Comparison of ENCODE assay signal across 1 cellular context in the genomic region with DNA sequence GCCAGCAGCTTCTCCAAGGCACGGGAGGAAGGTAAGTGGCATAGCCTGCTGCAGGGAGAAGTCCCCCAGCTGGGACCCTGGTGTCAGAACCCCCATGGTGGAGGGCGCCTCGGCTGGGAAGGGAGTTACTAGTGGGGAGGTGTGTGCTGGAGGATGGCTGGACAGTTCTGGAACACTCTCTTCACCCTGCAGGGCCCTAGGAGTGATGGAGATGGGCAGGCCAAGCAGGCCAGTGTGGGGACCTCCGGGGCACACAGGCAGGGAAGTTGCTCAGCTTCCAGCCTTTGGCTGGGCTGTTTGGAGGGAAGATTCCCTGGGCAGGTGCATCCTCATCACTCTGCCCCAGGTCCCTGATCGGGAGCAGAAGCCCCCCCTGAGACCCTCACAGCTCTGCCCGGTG.
TF ChIP-seq lines count a peak whose summit lies in the region.

No MANE protein-coding gene starts in this region.

TF ChIP-seq in K562, 482 proteins besides CTCF, POLR2A, EP300 and RAD21:
- no peak for TF ChIP-seq MECOM (CRISPR knock-in tag; IDR thresholded peaks at IDR 0.05)
- TF ChIP-seq, protein P1, sequence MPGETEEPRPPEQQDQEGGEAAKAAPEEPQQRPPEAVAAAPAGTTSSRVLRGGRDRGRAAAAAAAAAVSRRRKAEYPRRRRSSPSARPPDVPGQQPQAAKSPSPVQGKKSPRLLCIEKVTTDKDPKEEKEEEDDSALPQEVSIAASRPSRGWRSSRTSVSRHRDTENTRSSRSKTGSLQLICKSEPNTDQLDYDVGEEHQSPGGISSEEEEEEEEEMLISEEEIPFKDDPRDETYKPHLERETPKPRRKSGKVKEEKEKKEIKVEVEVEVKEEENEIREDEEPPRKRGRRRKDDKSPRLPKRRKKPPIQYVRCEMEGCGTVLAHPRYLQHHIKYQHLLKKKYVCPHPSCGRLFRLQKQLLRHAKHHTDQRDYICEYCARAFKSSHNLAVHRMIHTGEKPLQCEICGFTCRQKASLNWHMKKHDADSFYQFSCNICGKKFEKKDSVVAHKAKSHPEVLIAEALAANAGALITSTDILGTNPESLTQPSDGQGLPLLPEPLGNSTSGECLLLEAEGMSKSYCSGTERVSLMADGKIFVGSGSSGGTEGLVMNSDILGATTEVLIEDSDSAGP (CRISPR knock-in tag; IDR thresholded peaks at IDR 0.05) = no peak
- TF ChIP-seq FOXP1 (CRISPR knock-in tag; IDR thresholded peaks at IDR 0.05) = 0 out of 2 replicates have a peak, but pooled peaks have one; percentile 0
- no peak for TF ChIP-seq NEUROD1 (IDR thresholded peaks at IDR 0.05; ENCODE audit: borderline replicate concordance, low read depth, low read length, partially characterized antibody)
- TF ChIP-seq, protein P2, sequence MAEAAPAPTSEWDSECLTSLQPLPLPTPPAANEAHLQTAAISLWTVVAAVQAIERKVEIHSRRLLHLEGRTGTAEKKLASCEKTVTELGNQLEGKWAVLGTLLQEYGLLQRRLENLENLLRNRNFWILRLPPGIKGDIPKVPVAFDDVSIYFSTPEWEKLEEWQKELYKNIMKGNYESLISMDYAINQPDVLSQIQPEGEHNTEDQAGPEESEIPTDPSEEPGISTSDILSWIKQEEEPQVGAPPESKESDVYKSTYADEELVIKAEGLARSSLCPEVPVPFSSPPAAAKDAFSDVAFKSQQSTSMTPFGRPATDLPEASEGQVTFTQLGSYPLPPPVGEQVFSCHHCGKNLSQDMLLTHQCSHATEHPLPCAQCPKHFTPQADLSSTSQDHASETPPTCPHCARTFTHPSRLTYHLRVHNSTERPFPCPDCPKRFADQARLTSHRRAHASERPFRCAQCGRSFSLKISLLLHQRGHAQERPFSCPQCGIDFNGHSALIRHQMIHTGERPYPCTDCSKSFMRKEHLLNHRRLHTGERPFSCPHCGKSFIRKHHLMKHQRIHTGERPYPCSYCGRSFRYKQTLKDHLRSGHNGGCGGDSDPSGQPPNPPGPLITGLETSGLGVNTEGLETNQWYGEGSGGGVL (CRISPR knock-in tag; IDR thresholded peaks at IDR 0.05) = no peak
- TF ChIP-seq, protein P3, sequence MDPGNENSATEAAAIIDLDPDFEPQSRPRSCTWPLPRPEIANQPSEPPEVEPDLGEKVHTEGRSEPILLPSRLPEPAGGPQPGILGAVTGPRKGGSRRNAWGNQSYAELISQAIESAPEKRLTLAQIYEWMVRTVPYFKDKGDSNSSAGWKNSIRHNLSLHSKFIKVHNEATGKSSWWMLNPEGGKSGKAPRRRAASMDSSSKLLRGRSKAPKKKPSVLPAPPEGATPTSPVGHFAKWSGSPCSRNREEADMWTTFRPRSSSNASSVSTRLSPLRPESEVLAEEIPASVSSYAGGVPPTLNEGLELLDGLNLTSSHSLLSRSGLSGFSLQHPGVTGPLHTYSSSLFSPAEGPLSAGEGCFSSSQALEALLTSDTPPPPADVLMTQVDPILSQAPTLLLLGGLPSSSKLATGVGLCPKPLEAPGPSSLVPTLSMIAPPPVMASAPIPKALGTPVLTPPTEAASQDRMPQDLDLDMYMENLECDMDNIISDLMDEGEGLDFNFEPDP (CRISPR knock-in tag; IDR thresholded peaks at IDR 0.05) = no peak
- TF ChIP-seq ZKSCAN3 (CRISPR knock-in tag; IDR thresholded peaks at IDR 0.05) = no peak
- no peak for TF ChIP-seq RBM25 (IDR thresholded peaks at IDR 0.05; ENCODE audit: low read depth, low read length, severe bottlenecking)
- TF ChIP-seq SETDB1 (IDR thresholded peaks at IDR 0.05; ENCODE audit: low read length) = no peak
- TF ChIP-seq MAFF (IDR thresholded peaks at IDR 0.05; ENCODE audit: low read length) = no peak
- TF ChIP-seq BMI1 (IDR thresholded peaks at IDR 0.05; ENCODE audit: low read length) = no peak
- TF ChIP-seq CBX3 (IDR thresholded peaks at IDR 0.05; ENCODE audit: borderline replicate concordance in 1 of 2, low read length in 2 of 2) = no peak
- TF ChIP-seq OTX1 (CRISPR knock-in tag; IDR thresholded peaks at IDR 0.05) = no peak
- TF ChIP-seq, protein P4, sequence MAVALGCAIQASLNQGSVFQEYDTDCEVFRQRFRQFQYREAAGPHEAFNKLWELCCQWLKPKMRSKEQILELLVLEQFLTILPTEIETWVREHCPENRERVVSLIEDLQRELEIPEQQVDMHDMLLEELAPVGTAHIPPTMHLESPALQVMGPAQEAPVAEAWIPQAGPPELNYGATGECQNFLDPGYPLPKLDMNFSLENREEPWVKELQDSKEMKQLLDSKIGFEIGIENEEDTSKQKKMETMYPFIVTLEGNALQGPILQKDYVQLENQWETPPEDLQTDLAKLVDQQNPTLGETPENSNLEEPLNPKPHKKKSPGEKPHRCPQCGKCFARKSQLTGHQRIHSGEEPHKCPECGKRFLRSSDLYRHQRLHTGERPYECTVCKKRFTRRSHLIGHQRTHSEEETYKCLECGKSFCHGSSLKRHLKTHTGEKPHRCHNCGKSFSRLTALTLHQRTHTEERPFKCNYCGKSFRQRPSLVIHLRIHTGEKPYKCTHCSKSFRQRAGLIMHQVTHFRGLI (CRISPR knock-in tag; IDR thresholded peaks at IDR 0.05) = no peak
- TF ChIP-seq, protein P5, sequence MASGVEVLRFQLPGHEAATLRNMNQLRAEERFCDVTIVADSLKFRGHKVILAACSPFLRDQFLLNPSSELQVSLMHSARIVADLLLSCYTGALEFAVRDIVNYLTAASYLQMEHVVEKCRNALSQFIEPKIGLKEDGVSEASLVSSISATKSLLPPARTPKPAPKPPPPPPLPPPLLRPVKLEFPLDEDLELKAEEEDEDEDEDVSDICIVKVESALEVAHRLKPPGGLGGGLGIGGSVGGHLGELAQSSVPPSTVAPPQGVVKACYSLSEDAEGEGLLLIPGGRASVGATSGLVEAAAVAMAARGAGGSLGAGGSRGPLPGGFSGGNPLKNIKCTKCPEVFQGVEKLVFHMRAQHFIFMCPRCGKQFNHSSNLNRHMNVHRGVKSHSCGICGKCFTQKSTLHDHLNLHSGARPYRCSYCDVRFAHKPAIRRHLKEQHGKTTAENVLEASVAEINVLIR (CRISPR knock-in tag; IDR thresholded peaks at IDR 0.05) = no peak
- TF ChIP-seq POLR2AphosphoS2 (IDR thresholded peaks at IDR 0.05; ENCODE audit: low read length) = no peak
- TF ChIP-seq, protein P6, sequence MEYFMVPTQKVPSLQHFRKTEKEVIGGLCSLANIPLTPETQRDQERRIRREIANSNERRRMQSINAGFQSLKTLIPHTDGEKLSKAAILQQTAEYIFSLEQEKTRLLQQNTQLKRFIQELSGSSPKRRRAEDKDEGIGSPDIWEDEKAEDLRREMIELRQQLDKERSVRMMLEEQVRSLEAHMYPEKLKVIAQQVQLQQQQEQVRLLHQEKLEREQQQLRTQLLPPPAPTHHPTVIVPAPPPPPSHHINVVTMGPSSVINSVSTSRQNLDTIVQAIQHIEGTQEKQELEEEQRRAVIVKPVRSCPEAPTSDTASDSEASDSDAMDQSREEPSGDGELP (CRISPR knock-in tag; IDR thresholded peaks at IDR 0.05; ENCODE audit: borderline replicate concordance) = peak; percentile 32; the same call in 1 of the 2 replicates
- no peak for TF ChIP-seq ILF3 (IDR thresholded peaks at IDR 0.05; ENCODE audit: borderline replicate concordance)
- 0 out of 4 replicates have a peak, but pooled peaks of 1 of the 2 experiments have one; percentile 2 for TF ChIP-seq TEAD1 (CRISPR knock-in tag; IDR thresholded peaks at IDR 0.05)
- TF ChIP-seq, protein P7, sequence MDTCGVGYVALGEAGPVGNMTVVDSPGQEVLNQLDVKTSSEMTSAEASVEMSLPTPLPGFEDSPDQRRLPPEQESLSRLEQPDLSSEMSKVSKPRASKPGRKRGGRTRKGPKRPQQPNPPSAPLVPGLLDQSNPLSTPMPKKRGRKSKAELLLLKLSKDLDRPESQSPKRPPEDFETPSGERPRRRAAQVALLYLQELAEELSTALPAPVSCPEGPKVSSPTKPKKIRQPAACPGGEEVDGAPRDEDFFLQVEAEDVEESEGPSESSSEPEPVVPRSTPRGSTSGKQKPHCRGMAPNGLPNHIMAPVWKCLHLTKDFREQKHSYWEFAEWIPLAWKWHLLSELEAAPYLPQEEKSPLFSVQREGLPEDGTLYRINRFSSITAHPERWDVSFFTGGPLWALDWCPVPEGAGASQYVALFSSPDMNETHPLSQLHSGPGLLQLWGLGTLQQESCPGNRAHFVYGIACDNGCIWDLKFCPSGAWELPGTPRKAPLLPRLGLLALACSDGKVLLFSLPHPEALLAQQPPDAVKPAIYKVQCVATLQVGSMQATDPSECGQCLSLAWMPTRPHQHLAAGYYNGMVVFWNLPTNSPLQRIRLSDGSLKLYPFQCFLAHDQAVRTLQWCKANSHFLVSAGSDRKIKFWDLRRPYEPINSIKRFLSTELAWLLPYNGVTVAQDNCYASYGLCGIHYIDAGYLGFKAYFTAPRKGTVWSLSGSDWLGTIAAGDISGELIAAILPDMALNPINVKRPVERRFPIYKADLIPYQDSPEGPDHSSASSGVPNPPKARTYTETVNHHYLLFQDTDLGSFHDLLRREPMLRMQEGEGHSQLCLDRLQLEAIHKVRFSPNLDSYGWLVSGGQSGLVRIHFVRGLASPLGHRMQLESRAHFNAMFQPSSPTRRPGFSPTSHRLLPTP (IDR thresholded peaks at IDR 0.05; ENCODE audit: borderline replicate concordance, extremely low read depth, insufficient read length) = no peak
- TF ChIP-seq FOXA1 (IDR thresholded peaks at IDR 0.05; ENCODE audit: borderline replicate concordance) = no peak
